Comparison of ENCODE assay signal across 1 cellular context in the genomic region with DNA sequence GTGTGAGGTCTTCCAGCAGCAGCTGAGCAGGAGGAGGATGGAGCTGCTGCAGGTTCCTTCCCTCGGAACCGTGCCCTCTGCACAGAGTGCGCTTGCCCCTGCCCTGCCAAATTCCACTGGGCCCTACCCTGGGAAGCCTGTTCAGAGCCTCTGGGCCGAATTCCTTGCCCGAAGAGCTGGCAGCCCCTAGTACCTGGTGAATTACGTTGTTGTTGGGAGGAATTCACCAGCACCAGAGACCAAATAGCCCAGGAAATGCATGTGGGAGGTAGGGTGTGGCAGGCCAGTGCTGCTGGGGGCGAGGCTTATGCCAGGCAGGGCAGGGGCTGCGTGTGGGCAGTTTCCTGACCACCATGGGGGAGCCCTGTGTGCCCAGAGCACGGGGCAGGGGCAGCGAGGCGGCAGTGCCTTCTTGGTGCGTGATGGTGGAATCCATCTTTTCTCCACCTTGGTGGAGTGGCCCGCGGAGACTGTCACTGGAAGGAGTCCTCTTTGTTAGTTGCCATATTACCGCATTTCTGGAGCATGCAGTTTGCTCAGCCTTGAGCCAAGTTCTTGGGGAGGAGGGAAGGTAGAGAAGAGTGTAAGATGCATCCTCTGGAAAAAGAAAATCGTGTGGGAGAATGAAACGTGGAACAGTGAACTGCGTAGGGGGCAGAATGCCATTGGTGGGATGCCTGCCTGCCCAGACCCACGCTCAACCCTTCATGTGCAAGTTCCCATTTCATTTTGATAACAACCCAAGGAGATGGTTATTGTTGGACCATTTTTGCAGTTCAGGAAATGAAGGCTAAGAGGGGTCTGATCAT.
TF ChIP-seq lines count a peak whose summit lies in the region.

No MANE protein-coding gene starts in this region.

TF ChIP-seq in GM23338, 12 proteins besides CTCF, POLR2A, EP300 and RAD21:
- TF ChIP-seq REST (IDR thresholded peaks at IDR 0.05; ENCODE audit: unreplicated experiment) (no peak), CREB1 (CRISPR knock-in tag; IDR thresholded peaks at IDR 0.05; ENCODE audit: low read depth) (no peak), POLR2AphosphoS5 (IDR thresholded peaks at IDR 0.05; ENCODE audit: low read depth) (no peak), JUNB (IDR thresholded peaks at IDR 0.05; ENCODE audit: unreplicated experiment) (no peak), EZH2 (IDR thresholded peaks at IDR 0.05; ENCODE audit: low read depth, unreplicated experiment) (no peak), STAT1 (IDR thresholded peaks at IDR 0.05; ENCODE audit: unreplicated experiment) (no peak), ZNF114 (CRISPR knock-in tag; IDR thresholded peaks at IDR 0.05) (no peak), ZNF462 (CRISPR knock-in tag; IDR thresholded peaks at IDR 0.05) (no peak), ZNF331 (CRISPR knock-in tag; IDR thresholded peaks at IDR 0.05; ENCODE audit: low read depth) (no peak), EZH2phosphoT487 (IDR thresholded peaks at IDR 0.05; ENCODE audit: unreplicated experiment) (no peak), NANOG (IDR thresholded peaks at IDR 0.05; ENCODE audit: borderline replicate concordance) (no peak)
- TF ChIP-seq, protein P1, sequence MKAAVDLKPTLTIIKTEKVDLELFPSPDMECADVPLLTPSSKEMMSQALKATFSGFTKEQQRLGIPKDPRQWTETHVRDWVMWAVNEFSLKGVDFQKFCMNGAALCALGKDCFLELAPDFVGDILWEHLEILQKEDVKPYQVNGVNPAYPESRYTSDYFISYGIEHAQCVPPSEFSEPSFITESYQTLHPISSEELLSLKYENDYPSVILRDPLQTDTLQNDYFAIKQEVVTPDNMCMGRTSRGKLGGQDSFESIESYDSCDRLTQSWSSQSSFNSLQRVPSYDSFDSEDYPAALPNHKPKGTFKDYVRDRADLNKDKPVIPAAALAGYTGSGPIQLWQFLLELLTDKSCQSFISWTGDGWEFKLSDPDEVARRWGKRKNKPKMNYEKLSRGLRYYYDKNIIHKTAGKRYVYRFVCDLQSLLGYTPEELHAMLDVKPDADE (IDR thresholded peaks at IDR 0.05): no peak
